Comparison of ENCODE assay signal across 2 cellular contexts in genomic region chr6:147510949-147511590, GRCh38.
A peak's percentile ranks its signal among the peaks of the same experiment; 100 is the strongest.
TF ChIP-seq lines count a peak whose summit lies in the region.

No MANE protein-coding gene starts in this region.

TF ChIP-seq in HCT116, 20 proteins besides CTCF, POLR2A, EP300 and RAD21:
- no peak for TF ChIP-seq ZNF274 (IDR thresholded peaks at IDR 0.05; ENCODE audit: low read depth, low read length)
- TF ChIP-seq EGR1 (IDR thresholded peaks at IDR 0.05; ENCODE audit: low read depth): no peak
- TF ChIP-seq POLR2AphosphoS5 (IDR thresholded peaks at IDR 0.05; ENCODE audit: low read depth, low read length): no peak
- no peak for TF ChIP-seq CEBPB (IDR thresholded peaks at IDR 0.05; ENCODE audit: low read depth)
- TF ChIP-seq SRF (IDR thresholded peaks at IDR 0.05; ENCODE audit: low read depth): no peak
- TF ChIP-seq ATF3 (IDR thresholded peaks at IDR 0.05): no peak
- TF ChIP-seq SIN3A (IDR thresholded peaks at IDR 0.05; ENCODE audit: low read depth): no peak
- TF ChIP-seq ZFX (IDR thresholded peaks at IDR 0.05): no peak

TF ChIP-seq in HepG2, 621 proteins besides CTCF, POLR2A, EP300 and RAD21:
- TF ChIP-seq KAT7 (CRISPR knock-in tag; IDR thresholded peaks at IDR 0.05; ENCODE audit: borderline replicate concordance): no peak
- 0 out of 2 replicates have a peak, but pooled peaks have one; percentile 52 for TF ChIP-seq NFE2 (CRISPR knock-in tag; IDR thresholded peaks at IDR 0.05)
- no peak for TF ChIP-seq ZUFSP (CRISPR knock-in tag; IDR thresholded peaks at IDR 0.05; ENCODE audit: borderline replicate concordance)
- TF ChIP-seq ZNF841 (CRISPR knock-in tag; IDR thresholded peaks at IDR 0.05; ENCODE audit: borderline replicate concordance): no peak
- no peak for TF ChIP-seq DDIT3 (CRISPR knock-in tag; IDR thresholded peaks at IDR 0.05)
- TF ChIP-seq CREB1 (IDR thresholded peaks at IDR 0.05): peak; percentile 36; the same call in 1 of the 2 replicates
- no peak for TF ChIP-seq CREB1 (CRISPR knock-in tag; IDR thresholded peaks at IDR 0.05)
- TF ChIP-seq, protein P1, sequence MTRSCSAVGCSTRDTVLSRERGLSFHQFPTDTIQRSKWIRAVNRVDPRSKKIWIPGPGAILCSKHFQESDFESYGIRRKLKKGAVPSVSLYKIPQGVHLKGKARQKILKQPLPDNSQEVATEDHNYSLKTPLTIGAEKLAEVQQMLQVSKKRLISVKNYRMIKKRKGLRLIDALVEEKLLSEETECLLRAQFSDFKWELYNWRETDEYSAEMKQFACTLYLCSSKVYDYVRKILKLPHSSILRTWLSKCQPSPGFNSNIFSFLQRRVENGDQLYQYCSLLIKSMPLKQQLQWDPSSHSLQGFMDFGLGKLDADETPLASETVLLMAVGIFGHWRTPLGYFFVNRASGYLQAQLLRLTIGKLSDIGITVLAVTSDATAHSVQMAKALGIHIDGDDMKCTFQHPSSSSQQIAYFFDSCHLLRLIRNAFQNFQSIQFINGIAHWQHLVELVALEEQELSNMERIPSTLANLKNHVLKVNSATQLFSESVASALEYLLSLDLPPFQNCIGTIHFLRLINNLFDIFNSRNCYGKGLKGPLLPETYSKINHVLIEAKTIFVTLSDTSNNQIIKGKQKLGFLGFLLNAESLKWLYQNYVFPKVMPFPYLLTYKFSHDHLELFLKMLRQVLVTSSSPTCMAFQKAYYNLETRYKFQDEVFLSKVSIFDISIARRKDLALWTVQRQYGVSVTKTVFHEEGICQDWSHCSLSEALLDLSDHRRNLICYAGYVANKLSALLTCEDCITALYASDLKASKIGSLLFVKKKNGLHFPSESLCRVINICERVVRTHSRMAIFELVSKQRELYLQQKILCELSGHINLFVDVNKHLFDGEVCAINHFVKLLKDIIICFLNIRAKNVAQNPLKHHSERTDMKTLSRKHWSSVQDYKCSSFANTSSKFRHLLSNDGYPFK (CRISPR knock-in tag; IDR thresholded peaks at IDR 0.05; ENCODE audit: borderline replicate concordance): no peak
- TF ChIP-seq ZNF672 (CRISPR knock-in tag; IDR thresholded peaks at IDR 0.05): no peak
- 0 out of 2 replicates have a peak, but pooled peaks have one; percentile 15 for TF ChIP-seq ZNF12 (CRISPR knock-in tag; IDR thresholded peaks at IDR 0.05)
- TF ChIP-seq, protein P2, sequence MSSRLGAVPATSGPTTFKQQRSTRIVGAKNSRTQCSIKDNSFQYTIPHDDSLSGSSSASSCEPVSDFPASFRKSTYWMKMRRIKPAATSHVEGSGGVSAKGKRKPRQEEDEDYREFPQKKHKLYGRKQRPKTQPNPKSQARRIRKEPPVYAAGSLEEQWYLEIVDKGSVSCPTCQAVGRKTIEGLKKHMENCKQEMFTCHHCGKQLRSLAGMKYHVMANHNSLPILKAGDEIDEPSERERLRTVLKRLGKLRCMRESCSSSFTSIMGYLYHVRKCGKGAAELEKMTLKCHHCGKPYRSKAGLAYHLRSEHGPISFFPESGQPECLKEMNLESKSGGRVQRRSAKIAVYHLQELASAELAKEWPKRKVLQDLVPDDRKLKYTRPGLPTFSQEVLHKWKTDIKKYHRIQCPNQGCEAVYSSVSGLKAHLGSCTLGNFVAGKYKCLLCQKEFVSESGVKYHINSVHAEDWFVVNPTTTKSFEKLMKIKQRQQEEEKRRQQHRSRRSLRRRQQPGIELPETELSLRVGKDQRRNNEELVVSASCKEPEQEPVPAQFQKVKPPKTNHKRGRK (CRISPR knock-in tag; IDR thresholded peaks at IDR 0.05): no peak
- TF ChIP-seq ATAD3A (CRISPR knock-in tag; IDR thresholded peaks at IDR 0.05): no peak
- TF ChIP-seq SRY (CRISPR knock-in tag; IDR thresholded peaks at IDR 0.05): no peak
